Comparison of ENCODE assay signal across 1 cellular context in the genomic region with DNA sequence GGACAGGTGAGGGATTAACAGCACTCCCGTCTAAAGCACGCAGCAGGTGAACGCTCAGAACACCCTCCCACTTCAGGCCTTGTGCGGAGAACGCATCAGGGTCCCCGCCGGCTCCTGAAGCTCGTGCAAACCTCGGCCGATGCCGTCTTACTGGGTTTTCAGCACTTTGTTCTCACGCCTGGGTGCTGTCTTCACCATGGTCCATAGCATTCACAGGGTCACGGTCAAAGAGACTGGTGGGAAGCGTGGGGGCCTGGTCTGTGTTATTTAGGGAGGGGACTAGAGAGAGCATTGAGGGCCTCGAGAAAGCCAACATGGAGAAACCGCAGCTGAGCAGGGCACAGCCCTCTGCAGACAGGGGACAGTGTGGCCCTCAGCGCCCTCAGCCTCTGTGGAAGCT.
TF ChIP-seq lines count a peak whose summit lies in the region.

No MANE protein-coding gene starts in this region.

TF ChIP-seq in H1, 55 proteins besides CTCF, POLR2A, EP300 and RAD21 (continued from another document):
- TF ChIP-seq RNF2 (IDR thresholded peaks at IDR 0.05; ENCODE audit: borderline replicate concordance, low read depth, low read length, missing control alignments, poor library complexity, severe bottlenecking) (no peak), GABPA (IDR thresholded peaks at IDR 0.05; ENCODE audit: borderline replicate concordance, insufficient read depth, low read length) (no peak), BACH1 (IDR thresholded peaks at IDR 0.05; ENCODE audit: low read length) (no peak), CEBPB (IDR thresholded peaks at IDR 0.05; ENCODE audit: low read depth, low read length) (no peak), TEAD4 (IDR thresholded peaks at IDR 0.05; ENCODE audit: low read depth, low read length) (no peak), SIRT6 (IDR thresholded peaks at IDR 0.05; ENCODE audit: low read length) (no peak), TCF12 (IDR thresholded peaks at IDR 0.05; ENCODE audit: low read depth, low read length) (no peak)
